23 cellular contexts compared by ENCODE assay signal in the genomic region with DNA sequence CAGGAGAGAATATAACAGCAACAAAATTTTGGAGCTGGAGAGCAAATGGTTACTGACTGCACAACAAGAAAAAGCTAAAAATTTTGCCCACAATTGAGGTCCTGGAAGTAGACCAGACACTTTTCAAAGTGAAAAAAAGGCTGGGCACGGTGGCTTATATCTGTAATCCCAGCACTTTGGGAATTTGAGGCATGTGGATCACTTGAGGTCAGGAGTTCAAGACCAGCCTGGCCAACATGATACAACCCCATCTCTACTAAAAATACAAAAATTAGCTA.
"Had no signal": no experiment of that assay in that cellular context is flagged by ENCODE, and none has a peak within 500 bp of the region (broad histone marks: within the 10 kb centered on the region; RNA-seq: fewer than 3 reads in every experiment).

No MANE protein-coding gene starts in this region.

- H3K27ac Mint-ChIP-seq: activated CD4-positive, alpha-beta memory T cell treated with anti-CD3 and anti-CD28 coated beads, Interleukin-2, amount 10 ng/mL, durations not matched to agents 7 days and 5 days; activated CD4-positive, alpha-beta T cell treated with anti-CD3 and anti-CD28 coated beads, Interleukin-2, amount 10 ng/mL, durations not matched to agents 7 days and 5 days; activated naive CD4-positive, alpha-beta T cell treated with anti-CD3 and anti-CD28 coated beads, Interleukin-2, amount 10 ng/mL, durations not matched to agents 7 days and 5 days; activated T-cell treated with anti-CD3 and anti-CD28 coated beads, Interleukin-2, amount 50 U/mL, for 72 hours; dendritic cell treated with granulocyte-macrophage colony-stimulating factor and Interleukin-4, amounts not matched to agents 40 ng/mL and 50 ng/mL, for 4 days; natural killer cell treated with Interleukin-12 subunit alpha and Interleukin-12 subunit beta and Interleukin-15 and Interleukin-18, amount 100 ng/mL, for 72 hours; T-helper 17 cell had no signal

- H3K4me1 Mint-ChIP-seq: activated CD4-positive, alpha-beta memory T cell treated with anti-CD3 and anti-CD28 coated beads, Interleukin-2, amount 10 ng/mL, durations not matched to agents 7 days and 5 days; activated naive CD4-positive, alpha-beta T cell treated with anti-CD3 and anti-CD28 coated beads, Interleukin-2, amount 10 ng/mL, durations not matched to agents 7 days and 5 days had no signal

- H3K4me1 ChIP-seq: gastrocnemius medialis had no signal

- H3K27me3 Mint-ChIP-seq: activated CD4-positive, alpha-beta memory T cell treated with anti-CD3 and anti-CD28 coated beads, Interleukin-2, amount 10 ng/mL, durations not matched to agents 7 days and 5 days; activated CD4-positive, alpha-beta T cell treated with anti-CD3 and anti-CD28 coated beads, Interleukin-2, amount 10 ng/mL, durations not matched to agents 7 days and 5 days; activated naive CD4-positive, alpha-beta T cell treated with anti-CD3 and anti-CD28 coated beads, Interleukin-2, amount 10 ng/mL, durations not matched to agents 7 days and 5 days; dendritic cell treated with granulocyte-macrophage colony-stimulating factor and Interleukin-4, amounts not matched to agents 40 ng/mL and 50 ng/mL, for 4 days; natural killer cell treated with Interleukin-12 subunit alpha and Interleukin-12 subunit beta and Interleukin-15 and Interleukin-18, amount 100 ng/mL, for 72 hours; T-helper 17 cell had no signal

- H3K27ac ChIP-seq: epithelial cell of prostate, left ventricle myocardium inferior had no signal

- FAIRE-seq: astrocyte had no signal

- DNase-seq: activated CD4-positive, alpha-beta memory T cell treated with anti-CD3 and anti-CD28 coated beads, Interleukin-2, amount 10 ng/mL, durations not matched to agents 7 days and 5 days; activated CD4-positive, alpha-beta T cell treated with anti-CD3 and anti-CD28 coated beads, Interleukin-2, amount 10 ng/mL, durations not matched to agents 7 days and 5 days; activated CD4-positive, CD25-positive, alpha-beta regulatory T cell treated with anti-CD3 and anti-CD28 coated beads, Interleukin-2, amount 50 U/mL, for 72 hours; activated naive CD4-positive, alpha-beta T cell treated with anti-CD3 and anti-CD28 coated beads, Interleukin-2, amount 10 ng/mL, durations not matched to agents 7 days and 5 days; activated T-cell treated with anti-CD3 and anti-CD28 coated beads, Interleukin-2, amount 50 U/mL, for 72 hours; amniotic stem cell; central memory CD4-positive, alpha-beta T cell; effector CD4-positive, alpha-beta T cell; gastrocnemius medialis; glutamatergic neuron; islet precursor cell; left ventricle myocardium inferior; mucosa of descending colon; right lobe of liver; stimulated activated CD4-positive, alpha-beta T cell treated with anti-CD3 and anti-CD28 coated beads, Interleukin-4, amount 100 ng/mL, for 1 hour; stimulated activated naive CD8-positive, alpha-beta T cell treated with anti-CD3 and anti-CD28 coated beads, Interleukin-15, Interleukin-2, amounts not matched to agents 100 U/mL and 50 U/mL, for 24 hours; T-helper 17 cell; T1000 had no signal

- H3K4me3 Mint-ChIP-seq: activated CD4-positive, alpha-beta memory T cell treated with anti-CD3 and anti-CD28 coated beads, Interleukin-2, amount 10 ng/mL, durations not matched to agents 7 days and 5 days; activated CD4-positive, alpha-beta T cell treated with anti-CD3 and anti-CD28 coated beads, Interleukin-2, amount 10 ng/mL, durations not matched to agents 7 days and 5 days; activated naive CD4-positive, alpha-beta T cell treated with anti-CD3 and anti-CD28 coated beads, Interleukin-2, amount 10 ng/mL, durations not matched to agents 7 days and 5 days; activated T-cell treated with anti-CD3 and anti-CD28 coated beads, Interleukin-2, amount 50 U/mL, for 72 hours; dendritic cell treated with granulocyte-macrophage colony-stimulating factor and Interleukin-4, amounts not matched to agents 40 ng/mL and 50 ng/mL, for 4 days; natural killer cell treated with Interleukin-12 subunit alpha and Interleukin-12 subunit beta and Interleukin-15 and Interleukin-18, amount 100 ng/mL, for 72 hours; T-helper 17 cell had no signal

- H3K9me3 ChIP-seq: gastrocnemius medialis, left ventricle myocardium inferior, mucosa of descending colon, right lobe of liver had no signal

- ATAC-seq: activated T-cell treated with anti-CD3 and anti-CD28 coated beads, Interleukin-2, amount 50 U/mL, for 72 hours; gastrocnemius medialis; mucosa of descending colon; natural killer cell treated with Interleukin-12 subunit alpha and Interleukin-12 subunit beta and Interleukin-15 and Interleukin-18, amount 100 ng/mL, for 72 hours; stimulated activated naive CD8-positive, alpha-beta T cell treated with anti-CD3 and anti-CD28 coated beads, Interleukin-15, Interleukin-2, amounts not matched to agents 100 U/mL and 50 U/mL, for 24 hours; T-helper 17 cell had no signal

- H3K27me3 ChIP-seq: gastrocnemius medialis, right lobe of liver had no signal

- H3K9me3 Mint-ChIP-seq: activated CD4-positive, alpha-beta memory T cell treated with anti-CD3 and anti-CD28 coated beads, Interleukin-2, amount 10 ng/mL, durations not matched to agents 7 days and 5 days; activated CD4-positive, alpha-beta T cell treated with anti-CD3 and anti-CD28 coated beads, Interleukin-2, amount 10 ng/mL, durations not matched to agents 7 days and 5 days; activated naive CD4-positive, alpha-beta T cell treated with anti-CD3 and anti-CD28 coated beads, Interleukin-2, amount 10 ng/mL, durations not matched to agents 7 days and 5 days; activated T-cell treated with anti-CD3 and anti-CD28 coated beads, Interleukin-2, amount 50 U/mL, for 72 hours; dendritic cell treated with granulocyte-macrophage colony-stimulating factor and Interleukin-4, amounts not matched to agents 40 ng/mL and 50 ng/mL, for 4 days; natural killer cell treated with Interleukin-12 subunit alpha and Interleukin-12 subunit beta and Interleukin-15 and Interleukin-18, amount 100 ng/mL, for 72 hours had no signal

- H3K4me3 ChIP-seq: gastrocnemius medialis, left ventricle myocardium inferior, lung, mucosa of descending colon, right lobe of liver had no signal
